8 cellular contexts compared by ENCODE assay signal in the genomic region with DNA sequence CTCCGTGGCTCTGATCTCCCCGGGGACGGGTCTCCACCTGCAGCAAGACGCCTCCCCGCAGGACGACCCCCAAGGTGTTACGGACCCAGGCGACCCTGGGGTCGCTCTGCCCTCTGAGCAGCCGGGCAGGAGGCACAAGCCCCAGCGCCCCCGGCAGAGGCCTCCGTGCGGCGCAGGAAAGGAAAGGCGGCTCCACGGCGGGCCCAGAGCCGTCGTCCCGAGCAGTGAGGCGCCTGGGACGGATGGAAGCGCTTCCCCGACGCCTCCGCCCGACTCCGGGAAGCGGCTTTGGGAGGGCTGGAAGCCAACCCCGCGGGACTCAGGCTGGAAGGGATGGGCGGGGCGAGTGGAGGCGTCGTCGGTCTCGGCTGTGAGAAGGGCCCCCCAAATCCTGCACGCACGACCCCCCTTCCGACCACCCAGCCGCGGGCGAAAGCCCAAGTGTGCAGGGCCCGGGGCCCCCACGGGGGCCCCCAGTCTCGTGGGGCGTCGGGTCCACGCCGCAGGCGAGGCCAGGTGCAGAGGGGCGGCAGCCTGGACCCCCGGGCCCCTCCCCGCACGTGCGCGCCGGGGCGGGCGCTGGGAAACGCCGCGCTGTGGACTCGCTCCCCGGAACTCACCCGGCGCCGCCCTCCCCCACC. TPM values are rescaled to one million over a fixed set of nuclear protein-coding genes. Genes with fewer than 3 reads are reported as not detected.
A peak's percentile ranks its signal among the peaks of the same experiment; 100 is the strongest.
DNase-seq lines count a peak whose midpoint lies in the region; ATAC-seq and TF ChIP-seq lines count a peak whose summit lies in the region.

No MANE protein-coding gene starts in this region.

- no peak overlapping the region for H3K27ac ChIP-seq in ACC112 (ENCODE audit: low read depth, low read length)

- H3K36me3 ChIP-seq in ACC112 (ENCODE audit: insufficient read depth, low read length) = no peaks in the 10 kb centered on the region

- peak; percentile 12 for DNase-seq in activated CD8-positive, alpha-beta T cell treated with anti-CD3 and anti-CD28 coated beads for 36 hours
- DNase-seq in fibroblast of pulmonary artery (ENCODE audit: low read depth) (no peak), omental fat pad (ENCODE audit: low spot score) (no peak), T1000 (lab: John Stamatoyannopoulos, UW) (no peak), NCI-H446 treated with DMSO at 0.1 percent for 48 hours (lab: John Stamatoyannopoulos, UW) (no peak)

- CTCF ChIA-PET in activated CD8-positive, alpha-beta T cell treated with anti-CD3 and anti-CD28 coated beads for 36 hours (lab: Charles Lee) = interaction anchor here (1.0 to 2.1 kb wide), 4 partner anchors 27 to 314 kb away, joined by 4 to 12 read pairs (median 7); no protein-coding TSS in a partner anchor

- intact Hi-C loops in activated CD8-positive, alpha-beta T cell treated with anti-CD3 and anti-CD28 coated beads for 36 hours (cut with micrococcal nuclease) = loop anchor here (5.0 kb wide), 1 partner anchor 243 kb away; a partner anchor contains a TSS

- peaks cover 3% of the 10 kb centered on the region for H3K9me3 Mint-ChIP-seq in activated CD8-positive, alpha-beta T cell treated with anti-CD3 and anti-CD28 coated beads for 36 hours

- H3K36me3 Mint-ChIP-seq in activated CD8-positive, alpha-beta T cell treated with anti-CD3 and anti-CD28 coated beads for 36 hours (ENCODE audit: low read depth) = no peaks in the 10 kb centered on the region

- H3K79me2 ChIP-seq in ACC112 (ENCODE audit: control insufficient read depth, insufficient read depth, low read length, unreplicated experiment) = no peaks in the 10 kb centered on the region

- H3K4me3 ChIP-seq in ACC112 (ENCODE audit: low read depth, low read length) (peak overlapping the region; percentile 65), fibroblast of pulmonary artery (replicated peaks; ENCODE audit: low read depth, low read length) (peak overlapping the region; percentile 24)

- TF ChIP-seq CTCF in activated CD8-positive, alpha-beta T cell treated with anti-CD3 and anti-CD28 coated beads for 36 hours (IDR thresholded peaks at IDR 0.05) = no peak
- TF ChIP-seq CTCF in fibroblast of pulmonary artery (IDR thresholded peaks at IDR 0.05; ENCODE audit: low read length, missing control alignments) (no peak), omental fat pad (IDR thresholded peaks at IDR 0.05) (no peak)

- peaks cover 21% of the 10 kb centered on the region for H3K27me3 Mint-ChIP-seq in activated CD8-positive, alpha-beta T cell treated with anti-CD3 and anti-CD28 coated beads for 36 hours

- no peaks in the 10 kb centered on the region for H3K4me1 ChIP-seq in ACC112 (ENCODE audit: control insufficient read depth, insufficient read depth, low read length, unreplicated experiment)

- no peak overlapping the region for H3K27ac Mint-ChIP-seq in activated CD8-positive, alpha-beta T cell treated with anti-CD3 and anti-CD28 coated beads for 36 hours

- H3K4me3 Mint-ChIP-seq in activated CD8-positive, alpha-beta T cell treated with anti-CD3 and anti-CD28 coated beads for 36 hours = peak overlapping the region; percentile 55

- no peak overlapping the region for H2AFZ ChIP-seq in ACC112 (ENCODE audit: low read length, unreplicated experiment)

- ATAC-seq in GM21423 (IDR thresholded peaks at IDR 0.05; ENCODE audit: unreplicated experiment) = peak; percentile 24
- peak; percentile 15 for ATAC-seq in activated CD8-positive, alpha-beta T cell treated with anti-CD3 and anti-CD28 coated beads for 36 hours
- peak; percentile 39 for ATAC-seq in omental fat pad (ENCODE audit: low FRiP score)
- ATAC-seq in GM19395 (IDR thresholded peaks at IDR 0.05; ENCODE audit: unreplicated experiment) = no peak

- H3K27me3 ChIP-seq in ACC112 (ENCODE audit: insufficient read depth, low read length) = peaks cover 13% of the 10 kb centered on the region

- POLR2A ChIA-PET in activated CD8-positive, alpha-beta T cell treated with anti-CD3 and anti-CD28 coated beads for 36 hours (lab: Charles Lee) = no interaction called here

- peaks cover 9% of the 10 kb centered on the region for H3K4me1 Mint-ChIP-seq in activated CD8-positive, alpha-beta T cell treated with anti-CD3 and anti-CD28 coated beads for 36 hours (ENCODE audit: low read depth)

RNA-seq across cellular contexts. Expression of a gene that starts 32.7 kb away (rescaled TPM):
- total RNA-seq in activated CD8-positive, alpha-beta T cell treated with anti-CD3 and anti-CD28 coated beads for 36 hours = 1 to 10 TPM in 1 of 2 experiments, under 1 TPM in 1; 0.72 to 1.1 TPM
- 10 to 100 TPM; 10.0 to 51.1 (median 25.7) TPM for total RNA-seq in omental fat pad

Comparison
In these comparisons a context has a peak if more than half of its experiments do, and no peak if none do; other contexts are left out.
1. RNA of a gene that starts 32.7 kb away (total RNA-seq): 10.0 to 51.1 TPM in omental fat pad; 0.72 to 1.1 TPM in activated CD8-positive, alpha-beta T cell treated with anti-CD3 and anti-CD28 coated beads for 36 hours; every median in the first group is over 4 times any median in the second.